Comparison of ENCODE assay signal across 8 cellular contexts in the genomic region with DNA sequence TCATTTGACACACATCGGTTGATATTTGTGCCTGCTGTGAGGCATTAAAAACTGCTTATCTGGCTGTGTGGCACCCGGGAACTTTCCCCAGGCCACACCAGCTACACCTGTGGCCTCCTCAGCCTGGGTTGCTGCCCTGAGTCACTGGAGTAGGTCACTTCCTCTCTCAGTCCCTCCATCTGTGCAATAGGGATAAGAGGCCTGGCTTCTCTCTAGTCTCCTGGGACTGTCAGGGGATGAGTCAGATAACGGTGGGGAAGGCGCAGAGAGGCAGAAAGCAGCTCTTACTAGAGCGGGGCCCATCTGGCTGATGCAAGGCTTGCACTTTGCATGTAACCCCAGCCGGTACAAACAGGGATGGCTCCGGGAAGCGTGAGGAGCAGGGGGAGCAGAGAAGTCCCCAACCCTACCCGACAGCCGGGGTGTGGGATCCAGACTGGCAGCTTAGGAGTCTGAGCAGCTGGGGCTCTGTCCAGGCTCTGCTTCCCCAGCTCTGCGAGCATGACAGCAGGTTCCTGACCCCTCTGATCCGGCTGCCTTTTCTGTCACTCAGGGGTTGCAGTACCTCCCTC. TPM values are rescaled to one million over a fixed set of nuclear protein-coding genes. Genes with fewer than 3 reads are reported as not detected.
A peak's percentile ranks its signal among the peaks of the same experiment; 100 is the strongest.
DNase-seq lines count a peak whose midpoint lies in the region; ATAC-seq and TF ChIP-seq lines count a peak whose summit lies in the region.

No MANE protein-coding gene starts in this region.

- H3K4me1 Mint-ChIP-seq in T-helper 17 cell (peaks cover 51% of the 10 kb centered on the region), brain (peaks cover 82% of the 10 kb centered on the region)

- H3K9me3 Mint-ChIP-seq in brain, result peaks cover 0 to 7% (median 0%) of the 10 kb centered on the region in 5 experiments

- peak; percentile 99 for DNase-seq in A172 (ENCODE audit: low spot score)
- peak; percentile 89 for DNase-seq in NCI-H1436 (lab: John Stamatoyannopoulos, UW)
- peak in 2 of 3 donors; percentile 38 to 62 for DNase-seq in T-helper 17 cell
- peak; percentile 99 for DNase-seq in islet precursor cell
- peak; percentile 77 to 80 for DNase-seq in stimulated activated CD4-positive, alpha-beta T cell treated with anti-CD3 and anti-CD28 coated beads, Interleukin-15, amount 100 ng/mL, for 48 hours (ENCODE audit: low read depth in 2 of 2)

- H3K36me3 Mint-ChIP-seq in T-helper 17 cell (ENCODE audit: low read depth) (no peaks in the 10 kb centered on the region), brain (no peaks in the 10 kb centered on the region)

- H3K27me3 Mint-ChIP-seq in T-helper 17 cell, result no peaks in the 10 kb centered on the region
- H3K27me3 Mint-ChIP-seq in brain, result peaks cover 3% of the 10 kb centered on the region

- H3K4me3 Mint-ChIP-seq in T-helper 17 cell (peak overlapping the region; percentile 87), brain (peak overlapping the region; percentile 79 to 85 (median 80))

- no peaks in the 10 kb centered on the region for H3K9me3 ChIP-seq in T-helper 17 cell (ENCODE audit: control insufficient read depth, low read length, poor library complexity, severe bottlenecking)

- no peak for TF ChIP-seq CTCF in brain (conservative IDR thresholded peaks at IDR 0.05)

- H3K27ac Mint-ChIP-seq in T-helper 17 cell (peak overlapping the region; percentile 98), brain (peak overlapping the region; percentile 91 to 100 (median 99))

- TF ChIP-seq POLR2A in GM18505 (IDR thresholded peaks at IDR 0.05; ENCODE audit: borderline replicate concordance, extremely low read depth, insufficient read depth, insufficient read length), result peak; percentile 57

- peak; percentile 47 for ATAC-seq in GM18505 (IDR thresholded peaks at IDR 0.05; ENCODE audit: unreplicated experiment)
- peak; percentile 71 for ATAC-seq in HG02852 (IDR thresholded peaks at IDR 0.05; ENCODE audit: unreplicated experiment)
- peak; percentile 29 for ATAC-seq in T-helper 17 cell

RNA-seq across cellular contexts. Expression of a gene that starts 34.0 kb away (rescaled TPM):
- 33.1 and 34.6 TPM in 2 replicates for total RNA-seq in A172 (2014; rRNA removed; shearing (Covaris generic))
- 10 to 100 TPM; 32.7 to 42.9 TPM for total RNA-seq in T-helper 17 cell
- 29.3 TPM for polyA plus RNA-seq in brain (ENCODE audit: insufficient read depth, low read depth, low replicate concordance)

RNA-seq across cellular contexts. Expression of a gene that starts 47.0 kb away (rescaled TPM):
- total RNA-seq in A172 (2014; rRNA removed; shearing (Covaris generic)), result 7.8 and 14.6 TPM in 2 replicates
- total RNA-seq in T-helper 17 cell, result 100 to 1,000 TPM; 186 to 300 TPM
- polyA plus RNA-seq in brain (ENCODE audit: insufficient read depth, low read depth, low replicate concordance), result 121 TPM

Comparison
In these comparisons a context has a peak if more than half of its experiments do, and no peak if none do; other contexts are left out.
1. Peak in every context shown above with its lines: DNase-seq and ATAC-seq.
2. RNA of a gene that starts 47.0 kb away (total RNA-seq): 186 to 300 TPM in T-helper 17 cell; 7.8 to 14.6 TPM in A172; every median in the first group is over 10 times any median in the second.